ENCODE assay signal across 13 cellular contexts in the genomic region with DNA sequence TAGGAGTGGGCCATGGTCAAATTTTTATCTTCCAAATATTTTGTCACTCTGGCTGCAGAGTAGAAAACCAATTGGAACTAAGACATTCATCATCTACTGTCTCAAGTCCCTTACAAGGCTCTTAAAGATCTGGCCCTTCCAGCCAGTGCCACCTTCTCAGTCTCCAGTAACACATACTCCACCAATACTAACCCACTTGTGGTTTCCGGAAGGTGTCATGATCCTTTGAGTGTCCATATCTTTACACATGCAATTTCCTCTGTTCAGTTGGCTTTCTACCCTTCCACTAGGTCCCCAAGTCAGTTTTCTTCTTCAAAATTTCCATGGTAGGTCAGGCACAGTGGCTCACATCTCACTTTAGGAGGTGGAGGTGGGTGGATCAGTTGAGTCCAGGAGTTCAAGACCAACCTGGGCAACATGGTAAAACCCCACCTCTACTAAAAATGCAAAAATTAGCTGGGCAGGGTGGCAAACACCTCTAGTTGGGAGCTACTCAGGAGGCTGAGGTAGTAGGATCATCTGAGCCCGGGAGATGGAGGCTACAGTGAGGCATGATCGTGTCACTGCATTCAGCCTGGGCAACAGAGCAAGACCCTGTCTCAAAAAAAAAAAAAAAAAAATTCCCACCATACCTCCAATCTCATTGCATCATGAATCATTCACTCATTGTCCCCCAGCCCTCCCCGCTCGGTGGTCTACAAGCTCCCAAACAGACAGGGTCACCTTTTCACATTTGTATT. TPM values are rescaled to one million over a fixed set of nuclear protein-coding genes. Genes with fewer than 3 reads are reported as not detected.
A peak's percentile ranks its signal among the peaks of the same experiment; 100 is the strongest.
DNase-seq lines count a peak whose midpoint lies in the region; ATAC-seq and TF ChIP-seq lines count a peak whose summit lies in the region.
"Had no signal": no experiment of that assay in that cellular context is flagged by ENCODE, and none has a peak within 500 bp of the region (broad histone marks: within the 10 kb centered on the region; RNA-seq: fewer than 3 reads in every experiment).

No MANE protein-coding gene starts in this region.

- H3K27me3 Mint-ChIP-seq in Caco-2 (ENCODE audit: insufficient read depth, unreplicated experiment) (peaks cover 2% of the 10 kb centered on the region), activated B cell treated with CpG ODN at 0.5 μM for 24 hours (no peaks in the 10 kb centered on the region), HFFc6 (ENCODE audit: insufficient read depth) (peaks cover 23% of the 10 kb centered on the region)
- H3K27me3 Mint-ChIP-seq in naive thymus-derived CD4-positive, alpha-beta T cell = peaks cover 0 to 22% (median 0%) of the 10 kb centered on the region in 5 donors
- H3K27me3 Mint-ChIP-seq: naive thymus-derived CD8-positive, alpha-beta T cell had no signal

- H3K4me1 Mint-ChIP-seq in Caco-2 (ENCODE audit: low read depth, unreplicated experiment) (peaks cover 6% of the 10 kb centered on the region), activated B cell treated with CpG ODN at 0.5 μM for 24 hours (peaks cover 16% of the 10 kb centered on the region), HFFc6 (ENCODE audit: low read depth) (peaks cover 20% of the 10 kb centered on the region)
- peaks cover 19 to 29% (median 28%) of the 10 kb centered on the region in 7 donors for H3K4me1 Mint-ChIP-seq in naive thymus-derived CD4-positive, alpha-beta T cell

- H3K36me3 ChIP-seq in Caco-2 (ENCODE audit: control insufficient read depth, insufficient read depth, low read length) (no peaks in the 10 kb centered on the region), WERI-Rb-1 (no peaks in the 10 kb centered on the region)
- H3K36me3 ChIP-seq in naive thymus-derived CD4-positive, alpha-beta T cell (ENCODE audit: control insufficient read depth in 2 of 3, insufficient read depth in 3 of 3, low read length in 3 of 3) = no peaks in the 10 kb centered on the region
- H3K36me3 ChIP-seq: Peyer's patch had no signal

- intact Hi-C loops in Caco-2 (cut with micrococcal nuclease; ENCODE audit: unreplicated experiment) = loop anchor here (1.0 kb wide), 4 partner anchors 88 to 171 kb away; a partner anchor contains a TSS
- intact Hi-C loops in activated B cell treated with CpG ODN at 0.5 μM for 24 hours (cut with micrococcal nuclease) = loop anchor here (1.0 to 5.0 kb wide), 7 partner anchors 88 to 450 kb away; a partner anchor contains a TSS
- intact Hi-C loops in naive thymus-derived CD4-positive, alpha-beta T cell (cut with micrococcal nuclease) = loop anchor here (1.0 to 5.0 kb wide), 12 partner anchors 7 to 450 kb away; a partner anchor contains a TSS

- CTCF ChIA-PET in Caco-2 (lab: Charles Lee) = interaction anchor here (0.6 to 1.9 kb wide), 5 partner anchors 17 to 341 kb away, joined by 5 to 15 read pairs (median 6); a partner anchor contains a TSS
- CTCF ChIA-PET in activated B cell treated with CpG ODN at 0.5 μM for 24 hours (lab: Charles Lee) = interaction anchor here (0.6 to 3.4 kb wide), 13 partner anchors 19 to 454 kb away, joined by 3 to 53 read pairs (median 6); a partner anchor contains a TSS
- CTCF ChIA-PET in naive thymus-derived CD4-positive, alpha-beta T cell (lab: Charles Lee) = interaction anchor here (0.6 to 2.8 kb wide), 15 partner anchors 10 to 351 kb away, joined by 3 to 20 read pairs (median 4); a partner anchor contains a TSS

- no peak overlapping the region for H3K27ac ChIP-seq in naive thymus-derived CD4-positive, alpha-beta T cell (ENCODE audit: low read depth, low read length)
- no peak overlapping the region for H3K27ac ChIP-seq in WERI-Rb-1
- H3K27ac ChIP-seq: Peyer's patch had no signal

- H3K27me3 ChIP-seq in Caco-2 (replicated peaks; ENCODE audit: control insufficient read depth, insufficient read depth, low read length) = no peaks in the 10 kb centered on the region
- H3K27me3 ChIP-seq in naive thymus-derived CD4-positive, alpha-beta T cell (ENCODE audit: control insufficient read depth in 2 of 2, insufficient read depth in 2 of 2, low read length in 2 of 2) = no peaks in the 10 kb centered on the region
- H3K27me3 ChIP-seq in WERI-Rb-1 (ENCODE audit: insufficient read depth, low read depth, severe bottlenecking) = no peaks in the 10 kb centered on the region
- H3K27me3 ChIP-seq: Peyer's patch had no signal

- no peaks in the 10 kb centered on the region for H3K4me1 ChIP-seq in Caco-2
- H3K4me1 ChIP-seq in naive thymus-derived CD4-positive, alpha-beta T cell (ENCODE audit: control insufficient read depth in 2 of 2, insufficient read depth in 2 of 2, low read length in 2 of 2) = peaks cover 3 to 17% of the 10 kb centered on the region in 2 donors

- H3K4me3 ChIP-seq in Caco-2 (ENCODE audit: low read depth, low read length) (no peak overlapping the region), WERI-Rb-1 (ENCODE audit: low read depth, low read length) (no peak overlapping the region)
- no peak overlapping the region for H3K4me3 ChIP-seq in naive thymus-derived CD4-positive, alpha-beta T cell (ENCODE audit: low read length)

- H3K9me3 Mint-ChIP-seq in Caco-2 (ENCODE audit: unreplicated experiment) = no peaks in the 10 kb centered on the region
- H3K9me3 Mint-ChIP-seq in activated B cell treated with CpG ODN at 0.5 μM for 24 hours = no peaks in the 10 kb centered on the region
- peaks cover 0 to 3% (median 0%) of the 10 kb centered on the region in 11 donors for H3K9me3 Mint-ChIP-seq in naive thymus-derived CD4-positive, alpha-beta T cell
- no peaks in the 10 kb centered on the region for H3K9me3 Mint-ChIP-seq in HFFc6
- H3K9me3 Mint-ChIP-seq: naive thymus-derived CD8-positive, alpha-beta T cell had no signal

- no peaks in the 10 kb centered on the region for H3K36me3 Mint-ChIP-seq in Caco-2 (ENCODE audit: insufficient read depth, unreplicated experiment)
- H3K36me3 Mint-ChIP-seq in activated B cell treated with CpG ODN at 0.5 μM for 24 hours (ENCODE audit: low read depth) = no peaks in the 10 kb centered on the region
- H3K36me3 Mint-ChIP-seq in naive thymus-derived CD4-positive, alpha-beta T cell = no peaks in the 10 kb centered on the region
- H3K36me3 Mint-ChIP-seq in HFFc6 (ENCODE audit: low read depth) = no peaks in the 10 kb centered on the region
- H3K36me3 Mint-ChIP-seq: naive thymus-derived CD8-positive, alpha-beta T cell had no signal

- H3K27ac Mint-ChIP-seq in Caco-2 (ENCODE audit: unreplicated experiment) (no peak overlapping the region), activated B cell treated with CpG ODN at 0.5 μM for 24 hours (peak overlapping the region; percentile 41), HFFc6 (no peak overlapping the region)
- peak overlapping the region in 7 of 9 donors; percentile 7 to 56 (median 48) for H3K27ac Mint-ChIP-seq in naive thymus-derived CD4-positive, alpha-beta T cell

- peak overlapping the region; percentile 27 for H3K4me3 Mint-ChIP-seq in Caco-2 (ENCODE audit: unreplicated experiment)
- no peak overlapping the region for H3K4me3 Mint-ChIP-seq in activated B cell treated with CpG ODN at 0.5 μM for 24 hours
- peak overlapping the region in 8 of 10 donors; percentile 21 to 75 (median 59) for H3K4me3 Mint-ChIP-seq in naive thymus-derived CD4-positive, alpha-beta T cell
- no peak overlapping the region for H3K4me3 Mint-ChIP-seq in HFFc6

- no TSS peak for BruUV-seq in Caco-2 (replicated peaks; lab: Mats Ljungman, UMichigan)

- no peak for DNase-seq in Caco-2
- DNase-seq in KBM-7 = peak; percentile 91
- DNase-seq in activated B cell treated with CpG ODN at 0.5 μM for 24 hours = no peak
- DNase-seq in naive thymus-derived CD4-positive, alpha-beta T cell = no peak
- DNase-seq in HFFc6 = no peak
- DNase-seq in WERI-Rb-1 = no peak
- DNase-seq: activated CD4-positive, CD25-positive, alpha-beta regulatory T cell; cerebellar nuclear complex; naive thymus-derived CD8-positive, alpha-beta T cell; NCI-H1930; NCI-H524 treated with DMSO at 0.1 percent for 48 hours; Peyer's patch had no signal

- POLR2A ChIA-PET in Caco-2 (lab: Charles Lee) (interaction anchor here (0.7 to 1.2 kb wide), 2 partner anchors 122 to 141 kb away, joined by 4 to 7 read pairs; a partner anchor contains a TSS), activated B cell treated with CpG ODN at 0.5 μM for 24 hours (lab: Charles Lee) (interaction anchor here (0.6 to 2.4 kb wide), 11 partner anchors 10 to 297 kb away, joined by 3 to 34 read pairs (median 8); a partner anchor contains a TSS)
- POLR2A ChIA-PET in naive thymus-derived CD4-positive, alpha-beta T cell (lab: Charles Lee) = interaction anchor here (1.1 kb wide), 2 partner anchors 122 to 140 kb away, joined by 4 to 5 read pairs; a partner anchor contains a TSS

- in situ Hi-C loops in KBM-7 (cut with MboI; ENCODE audit: low pct_unique_long_range_greater_than_20kb, low sequenced_read_pairs) = no loop called here

- no peak for TF ChIP-seq CTCF in Caco-2 (IDR thresholded peaks at IDR 0.05; ENCODE audit: insufficient read depth in 1 of 2, low read depth in 1 of 2, low read length in 1 of 2, severe bottlenecking in 1 of 2, unreplicated experiment in 1 of 2)
- TF ChIP-seq CTCF in activated B cell treated with CpG ODN at 0.5 μM for 24 hours (IDR thresholded peaks at IDR 0.05) = no peak
- TF ChIP-seq CTCF in HFFc6 (IDR thresholded peaks at IDR 0.05) = no peak
- TF ChIP-seq CTCF in WERI-Rb-1 (IDR thresholded peaks at IDR 0.05; ENCODE audit: low read depth, low read length) = no peak

- H3K9me3 ChIP-seq in Caco-2 (no peaks in the 10 kb centered on the region), WERI-Rb-1 (ENCODE audit: severe bottlenecking) (no peaks in the 10 kb centered on the region)
- no peaks in the 10 kb centered on the region for H3K9me3 ChIP-seq in naive thymus-derived CD4-positive, alpha-beta T cell (ENCODE audit: control insufficient read depth in 2 of 3, low read length in 3 of 3)
- H3K9me3 ChIP-seq: Peyer's patch had no signal

- ATAC-seq in activated B cell treated with CpG ODN at 0.5 μM for 24 hours (ENCODE audit: low read depth) = no peak
- ATAC-seq in naive thymus-derived CD4-positive, alpha-beta T cell = no peak
- no peak for ATAC-seq in HG02884 (IDR thresholded peaks at IDR 0.05; ENCODE audit: unreplicated experiment)

RNA-seq across cellular contexts. Expression of a gene that starts 6.0 kb away (rescaled TPM):
- total RNA-seq in Caco-2 (2022) (113 and 115 TPM in 2 replicates), activated B cell treated with CpG ODN at 0.5 μM for 24 hours (307 and 320 TPM in 2 replicates)
- total RNA-seq in naive thymus-derived CD4-positive, alpha-beta T cell = 100 to 1,000 TPM; 112 to 167 (median 139) TPM
- 100 to 1,000 TPM; 151 to 165 TPM for polyA plus RNA-seq in naive thymus-derived CD4-positive, alpha-beta T cell
- total RNA-seq in HFFc6 (2021; fragmentation: NEBNext Ultra II Directional; extraction: Animal tissue kit (Norgen Biotek cat#: 25700)) = 100 to 1,000 TPM; 104 to 138 (median 116) TPM

RNA-seq across cellular contexts. Expression of a gene that starts 44.9 kb away (rescaled TPM):
- total RNA-seq in Caco-2 (2022) = 109 and 115 TPM in 2 replicates
- total RNA-seq in activated B cell treated with CpG ODN at 0.5 μM for 24 hours = 80.3 and 86.6 TPM in 2 replicates
- total RNA-seq in naive thymus-derived CD4-positive, alpha-beta T cell = 10 to 100 TPM; 74.1 to 97.2 (median 81.9) TPM
- 10 to 100 TPM; 11.7 to 27.2 TPM for polyA plus RNA-seq in naive thymus-derived CD4-positive, alpha-beta T cell
- 10 to 100 TPM; 31.7 to 43.9 (median 41.2) TPM for total RNA-seq in HFFc6 (2021; fragmentation: NEBNext Ultra II Directional; extraction: Animal tissue kit (Norgen Biotek cat#: 25700))

Comparison
In these comparisons a context has a peak if more than half of its experiments do, and no peak if none do; other contexts are left out.
1. H3K27ac Mint-ChIP-seq: peak in activated B cell treated with CpG ODN at 0.5 μM for 24 hours (single experiment) and naive thymus-derived CD4-positive, alpha-beta T cell (7 of 9); none in Caco-2 (single experiment) and HFFc6 (single experiment).
2. H3K4me3 Mint-ChIP-seq: peak in Caco-2 (single experiment) and naive thymus-derived CD4-positive, alpha-beta T cell (8 of 10); none in activated B cell treated with CpG ODN at 0.5 μM for 24 hours (single experiment) and HFFc6 (single experiment).